9 cellular contexts compared by ENCODE assay signal in genomic region chr3:149448331-149448831, GRCh38. TPM values are rescaled to one million over a fixed set of nuclear protein-coding genes. Genes with fewer than 3 reads are reported as not detected.
A peak's percentile ranks its signal among the peaks of the same experiment; 100 is the strongest.
DNase-seq lines count a peak whose midpoint lies in the region; ATAC-seq, FAIRE-seq and TF ChIP-seq lines count a peak whose summit lies in the region.
"Had no signal": no experiment of that assay in that cellular context is flagged by ENCODE, and none has a peak within 500 bp of the region (broad histone marks: within the 10 kb centered on the region; RNA-seq: fewer than 3 reads in every experiment).

No MANE protein-coding gene starts in this region.

- no TSS peak for BruUV-seq in HepG2 (replicated peaks; lab: Mats Ljungman, UMichigan)

- no peak overlapping the region for H3K4me3 Mint-ChIP-seq in T-helper 2 cell treated with Interferon-gamma antibody and Interleukin-4, amounts not matched to agents 5 μg/mL and 100 μg/mL, for 36 hours

- H3K4me2 ChIP-seq in HepG2 (ENCODE audit: low read depth, low read length) = no peak overlapping the region

- TF ChIP-seq EP300 in HepG2 (IDR thresholded peaks at IDR 0.05; ENCODE audit: low read depth in 2 of 2, low read length in 2 of 2) (no peak), HepG2 (CRISPR knock-in tag; IDR thresholded peaks at IDR 0.05; ENCODE audit: borderline replicate concordance) (no peak)

- H3K27ac ChIP-seq in HepG2 (ENCODE audit: extremely low read length, insufficient read depth, low read length) = no peak overlapping the region

- H3K27ac Mint-ChIP-seq in T-helper 2 cell treated with Interferon-gamma antibody and Interleukin-4, amounts not matched to agents 5 μg/mL and 100 μg/mL, for 36 hours = no peak overlapping the region

- peaks cover 13% of the 10 kb centered on the region for H3K9me3 Mint-ChIP-seq in T-helper 2 cell treated with Interferon-gamma antibody and Interleukin-4, amounts not matched to agents 5 μg/mL and 100 μg/mL, for 36 hours

- POLR2A ChIA-PET in HepG2 (lab: Yijun Ruan, JAX) = no interaction called here

- H3K27me3 ChIP-seq in HepG2 (ENCODE audit: control insufficient read depth in 1 of 2, insufficient read depth in 2 of 2, low read length in 2 of 2) = no peaks in the 10 kb centered on the region

- FAIRE-seq in HepG2 (lab: Jason Lieb, UNC) = no peak

- peaks cover 33% of the 10 kb centered on the region for H3K4me1 ChIP-seq in HepG2 (ENCODE audit: insufficient read depth, low read length)

- ATAC-seq in HepG2 = no peak
- no peak for ATAC-seq in HG02840 (IDR thresholded peaks at IDR 0.05; ENCODE audit: low FRiP score, unreplicated experiment)

- H4K20me1 ChIP-seq in HepG2 (ENCODE audit: insufficient read depth, low read length) = no peaks in the 10 kb centered on the region

- in situ Hi-C loops in astrocyte of the spinal cord (cut with HindIII; ENCODE audit: low sequenced_read_pairs) (no loop called here), HepG2 (cut with HindIII; ENCODE audit: extremely low pct_ligation_motif_present, low pct_unique_long_range_greater_than_20kb) (no loop called here)

- no peaks in the 10 kb centered on the region for H3K36me3 Mint-ChIP-seq in T-helper 2 cell treated with Interferon-gamma antibody and Interleukin-4, amounts not matched to agents 5 μg/mL and 100 μg/mL, for 36 hours (ENCODE audit: low read depth)

- no peaks in the 10 kb centered on the region for H3K79me2 ChIP-seq in HepG2 (ENCODE audit: insufficient read depth, low read length)

- no peak for TF ChIP-seq RAD21 in HepG2 (CRISPR knock-in tag; IDR thresholded peaks at IDR 0.05)

- TF ChIP-seq CTCF in AG10803 (conservative IDR thresholded peaks at IDR 0.05; ENCODE audit: low read length) (no peak), astrocyte of the spinal cord (IDR thresholded peaks at IDR 0.05; ENCODE audit: low read depth, low read length) (no peak), HepG2 (CRISPR knock-in tag; IDR thresholded peaks at IDR 0.05) (no peak)

- TF ChIP-seq POLR2A in HepG2 (IDR thresholded peaks at IDR 0.05; ENCODE audit: insufficient read depth in 1 of 2, low read depth in 2 of 2, low read length in 2 of 2) = no peak

- no peak overlapping the region for H3K9ac ChIP-seq in HepG2 (ENCODE audit: insufficient read depth, low read depth, low read length)

- peaks cover under 1% of the 10 kb centered on the region for H3K27me3 Mint-ChIP-seq in T-helper 2 cell treated with Interferon-gamma antibody and Interleukin-4, amounts not matched to agents 5 μg/mL and 100 μg/mL, for 36 hours (ENCODE audit: low read depth)

- peaks cover 6% of the 10 kb centered on the region for H3K4me1 Mint-ChIP-seq in T-helper 2 cell treated with Interferon-gamma antibody and Interleukin-4, amounts not matched to agents 5 μg/mL and 100 μg/mL, for 36 hours (ENCODE audit: low read depth)

- CTCF ChIA-PET in HepG2 (lab: Yijun Ruan, JAX; ENCODE audit: low intra/inter-chr PET ratio, low total read pairs) = no interaction called here

- intact Hi-C loops in HepG2 (cut with micrococcal nuclease; ENCODE audit: unreplicated experiment) = no loop called here

- H3K36me3 ChIP-seq in HepG2 (replicated peaks in 1 of 2; ENCODE audit: control insufficient read depth in 1 of 2, insufficient read depth in 2 of 2, low read length in 2 of 2) = no peaks in the 10 kb centered on the region

- H3K9me3 ChIP-seq in HepG2 (ENCODE audit: low read length) = peaks cover 21% of the 10 kb centered on the region

- DNase-seq in AG10803 (ENCODE audit: low read depth) (peak; percentile 87), M059J (ENCODE audit: low read depth) (peak; percentile 90), astrocyte of the spinal cord (ENCODE audit: low read depth, low spot score) (peak; percentile 75), HepG2 (ENCODE audit: low spot score) (no peak), SHP77 treated with DMSO at 0.1 percent for 48 hours (lab: John Stamatoyannopoulos, UW) (no peak)
- no peak for DNase-seq in activated CD4-positive, CD25-positive, alpha-beta regulatory T cell (lab: John Stamatoyannopoulos, UW)
- no peak for DNase-seq in T-helper 2 cell treated with Interferon-gamma antibody and Interleukin-4, amounts not matched to agents 5 μg/mL and 100 μg/mL, for 36 hours (ENCODE audit: low spot score)
- DNase-seq: DMS 273 treated with DMSO at 0.1 percent for 48 hours had no signal

- H2AFZ ChIP-seq in HepG2 (ENCODE audit: low read length) = no peak overlapping the region

- no peak overlapping the region for H3K4me3 ChIP-seq in AG10803 (ENCODE audit: low read length)
- no peak overlapping the region for H3K4me3 ChIP-seq in astrocyte of the spinal cord (ENCODE audit: low read depth, low read length)
- H3K4me3 ChIP-seq in HepG2 (replicated peaks in 1 of 3; ENCODE audit: insufficient read depth in 1 of 3, low read depth in 2 of 3, low read length in 3 of 3) = no peak overlapping the region

- WGBS in HepG2 (ENCODE audit: low lambda C conversion rate) = 39% methylated on average over 3 of the region's 3 CpGs

TF ChIP-seq in HepG2, 621 proteins besides CTCF, POLR2A, EP300 and RAD21:
- TF ChIP-seq NFE2L2 (IDR thresholded peaks at IDR 0.05; ENCODE audit: low read length) = 0 out of 2 replicates have a peak, but pooled peaks have one; percentile 25
- TF ChIP-seq MAFK (conservative IDR thresholded peaks at IDR 0.05 in 1 of 2, IDR thresholded peaks at IDR 0.05 in 1 of 2; ENCODE audit: low read length in 2 of 2) = peak; percentile 97 to 98
- no peak for TF ChIP-seq ZBTB42 (CRISPR knock-in tag; IDR thresholded peaks at IDR 0.05)
- TF ChIP-seq MAFF (IDR thresholded peaks at IDR 0.05; ENCODE audit: low read depth, low read length) = peak; percentile 98
- no peak for TF ChIP-seq E2F2 (CRISPR knock-in tag; IDR thresholded peaks at IDR 0.05; ENCODE audit: borderline replicate concordance)
- TF ChIP-seq ZNF101 (CRISPR knock-in tag; IDR thresholded peaks at IDR 0.05; ENCODE audit: borderline replicate concordance, low read depth) = no peak
- TF ChIP-seq, protein P1, sequence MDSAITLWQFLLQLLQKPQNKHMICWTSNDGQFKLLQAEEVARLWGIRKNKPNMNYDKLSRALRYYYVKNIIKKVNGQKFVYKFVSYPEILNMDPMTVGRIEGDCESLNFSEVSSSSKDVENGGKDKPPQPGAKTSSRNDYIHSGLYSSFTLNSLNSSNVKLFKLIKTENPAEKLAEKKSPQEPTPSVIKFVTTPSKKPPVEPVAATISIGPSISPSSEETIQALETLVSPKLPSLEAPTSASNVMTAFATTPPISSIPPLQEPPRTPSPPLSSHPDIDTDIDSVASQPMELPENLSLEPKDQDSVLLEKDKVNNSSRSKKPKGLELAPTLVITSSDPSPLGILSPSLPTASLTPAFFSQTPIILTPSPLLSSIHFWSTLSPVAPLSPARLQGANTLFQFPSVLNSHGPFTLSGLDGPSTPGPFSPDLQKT (CRISPR knock-in tag; IDR thresholded peaks at IDR 0.05; ENCODE audit: borderline replicate concordance) = no peak

RNA-seq across cellular contexts. Expression of gene TM4SF4, which starts 26.1 kb away (rescaled TPM):
- total RNA-seq in M059J (2014; rRNA removed; shearing (Covaris generic)) = 21.7 TPM in 1 of 2 replicates, not detected in the other
- 0.77 and 0.95 TPM in 2 replicates for total RNA-seq in HepG2 (2016; rRNA removed; fragmentation: Illumina TruSeq; extraction: Trizol)
- total RNA-seq in HepG2 (2016; cell fraction: cytosol; rRNA removed; fragmentation: Illumina TruSeq; extraction: Trizol; ENCODE audit: low read depth) = 0.91 TPM in 1 of 2 replicates, not detected in the other
- 0.34 and 1.4 TPM in 2 replicates for total RNA-seq in HepG2 (2016; cell fraction: insoluble cytoplasmic fraction; rRNA removed; fragmentation: Illumina TruSeq; extraction: Trizol)
- 0.59 and 0.62 TPM in 2 replicates for total RNA-seq in HepG2 (2016; cell fraction: membrane; rRNA removed; fragmentation: Illumina TruSeq; extraction: Trizol)
- total RNA-seq in HepG2 (2016; cell fraction: nucleus; rRNA removed; fragmentation: Illumina TruSeq; extraction: Trizol) = 0.75 and 1.1 TPM in 2 replicates
- 0.63 and 0.89 TPM in 2 replicates for polyA plus RNA-seq in HepG2 (2011; rRNA removed)
- polyA plus RNA-seq in HepG2 (2011; cell fraction: cytosol; rRNA removed) = 0.90 and 1.1 TPM in 2 replicates
- polyA plus RNA-seq in HepG2 (2011; cell fraction: nucleus; rRNA removed) = 0.66 TPM in 1 of 2 replicates, not detected in the other
- polyA plus RNA-seq in HepG2 (2012) = 0.47 and 0.86 TPM in 2 replicates
- polyA plus RNA-seq in HepG2 (2016; cell fraction: cytosol; fragmentation: Illumina TruSeq; extraction: Trizol; ENCODE audit: low read depth) = 0.21 and 0.29 TPM in 2 replicates
- 0.45 and 0.89 TPM in 2 replicates for polyA plus RNA-seq in HepG2 (2016; cell fraction: insoluble cytoplasmic fraction; fragmentation: Illumina TruSeq; extraction: Trizol; ENCODE audit: low read depth)
- polyA plus RNA-seq in HepG2 (2016; cell fraction: membrane; fragmentation: Illumina TruSeq; extraction: Trizol; ENCODE audit: low read depth) = 0.15 and 0.21 TPM in 2 replicates
- 0.72 and 1.8 TPM in 2 replicates for polyA plus RNA-seq in HepG2 (2016; cell fraction: nucleus; fragmentation: Illumina TruSeq; extraction: Trizol; ENCODE audit: insufficient read depth, low read depth)
- 0.36 TPM in 1 of 2 replicates, not detected in the other for polyA minus RNA-seq in HepG2 (2011; rRNA and poly(A)+ RNA removed; ENCODE audit: low replicate concordance)
- polyA minus RNA-seq in HepG2 (2011; cell fraction: cytosol; rRNA and poly(A)+ RNA removed) = 1.3 TPM in 1 of 2 replicates, not detected in the other
- polyA minus RNA-seq in HepG2 (2011; cell fraction: nucleus; rRNA and poly(A)+ RNA removed) = 1.0 and 1.6 TPM in 2 replicates

Comparison
In these comparisons a context has a peak if more than half of its experiments do, and no peak if none do; other contexts are left out.
1. DNase-seq: peak in AG10803 (single experiment), M059J (single experiment) and astrocyte of the spinal cord (single experiment); none in HepG2 (single experiment), activated CD4-positive, CD25-positive, alpha-beta regulatory T cell (0 of 4), SHP77 treated with DMSO at 0.1 percent for 48 hours (single experiment) and T-helper 2 cell treated with Interferon-gamma antibody and Interleukin-4, amounts not matched to agents 5 μg/mL and 100 μg/mL, for 36 hours (single experiment).